Comparison of ENCODE assay signal across 16 cellular contexts in the genomic region with DNA sequence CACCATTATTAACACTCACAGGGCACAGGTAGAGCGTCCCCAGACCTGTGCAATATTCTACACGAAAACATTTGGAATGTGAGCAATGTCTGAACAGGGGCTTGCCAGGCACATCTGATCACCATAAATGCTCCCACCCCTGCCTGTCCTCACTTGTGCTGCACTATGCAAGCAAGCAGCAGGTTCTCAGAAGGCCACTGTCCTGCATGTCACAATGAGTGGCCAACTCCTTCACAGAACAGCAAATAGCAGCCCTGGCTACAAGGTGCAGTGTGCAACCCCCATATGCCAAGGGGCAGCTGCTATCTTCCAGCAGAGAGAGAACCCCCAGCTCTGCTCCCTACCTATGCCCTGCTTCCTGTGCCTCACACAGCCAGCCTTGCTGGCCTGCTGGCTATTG. TPM values are rescaled to one million over a fixed set of nuclear protein-coding genes. Genes with fewer than 3 reads are reported as not detected.
A peak's percentile ranks its signal among the peaks of the same experiment; 100 is the strongest.
DNase-seq lines count a peak whose midpoint lies in the region; ATAC-seq and TF ChIP-seq lines count a peak whose summit lies in the region.
"Had no signal": no experiment of that assay in that cellular context is flagged by ENCODE, and none has a peak within 500 bp of the region (broad histone marks: within the 10 kb centered on the region; RNA-seq: fewer than 3 reads in every experiment).

No MANE protein-coding gene starts in this region.

- H3K27me3 Mint-ChIP-seq in naive thymus-derived CD4-positive, alpha-beta T cell: no peaks in the 10 kb centered on the region
- H3K27me3 Mint-ChIP-seq: B cell, IgD-negative memory B cell had no signal

- H3K27me3 ChIP-seq in left ventricle myocardium inferior (ENCODE audit: low read depth): no peaks in the 10 kb centered on the region
- no peaks in the 10 kb centered on the region for H3K27me3 ChIP-seq in naive thymus-derived CD4-positive, alpha-beta T cell (ENCODE audit: control insufficient read depth in 2 of 2, insufficient read depth in 2 of 2, low read length in 2 of 2)

- H3K36me3 Mint-ChIP-seq in naive thymus-derived CD4-positive, alpha-beta T cell: peaks cover 14 to 34% (median 16%) of the 10 kb centered on the region in 5 donors

- peaks cover 36% of the 10 kb centered on the region for H3K4me1 ChIP-seq in left ventricle myocardium inferior
- no peaks in the 10 kb centered on the region for H3K4me1 ChIP-seq in naive thymus-derived CD4-positive, alpha-beta T cell (ENCODE audit: control insufficient read depth in 2 of 2, insufficient read depth in 2 of 2, low read length in 2 of 2)

- CTCF ChIA-PET in naive thymus-derived CD4-positive, alpha-beta T cell (lab: Charles Lee): interaction anchor here (0.6 to 8.9 kb wide), 8 partner anchors 10 to 302 kb away, joined by 3 to 108 read pairs (median 4); a partner anchor contains a TSS

- peak overlapping the region in 2 of 9 donors; percentile 59 to 76 for H3K27ac Mint-ChIP-seq in naive thymus-derived CD4-positive, alpha-beta T cell
- H3K27ac Mint-ChIP-seq: B cell had no signal

- H3K9me3 ChIP-seq in left ventricle myocardium inferior (replicated peaks): no peaks in the 10 kb centered on the region
- no peaks in the 10 kb centered on the region for H3K9me3 ChIP-seq in naive thymus-derived CD4-positive, alpha-beta T cell (ENCODE audit: control insufficient read depth in 2 of 3, low read length in 3 of 3)

- TF ChIP-seq CTCF in left ventricle myocardium inferior (IDR thresholded peaks at IDR 0.05; ENCODE audit: borderline replicate concordance) (no peak), VCaP (conservative IDR thresholded peaks at IDR 0.05) (no peak)

- no peaks in the 10 kb centered on the region for H3K9me3 Mint-ChIP-seq in naive thymus-derived CD4-positive, alpha-beta T cell
- H3K9me3 Mint-ChIP-seq: CD8-positive, alpha-beta T cell; IgD-negative memory B cell had no signal

- peak overlapping the region; percentile 61 for H3K27ac ChIP-seq in left ventricle myocardium inferior (replicated peaks)
- H3K27ac ChIP-seq in VCaP: peak overlapping the region; percentile 99
- no peak overlapping the region for H3K27ac ChIP-seq in naive thymus-derived CD4-positive, alpha-beta T cell (ENCODE audit: low read depth, low read length)
- H3K27ac ChIP-seq: C4-2B, GM23248 had no signal

- no peak for DNase-seq in left ventricle myocardium inferior
- DNase-seq in Right ventricle myocardium superior: no peak
- no peak for DNase-seq in naive thymus-derived CD4-positive, alpha-beta T cell
- no peak for DNase-seq in occipital lobe (lab: John Stamatoyannopoulos, UW)
- DNase-seq in HPDE6-E6E7 (ENCODE audit: extremely low spot score): no peak
- DNase-seq in dermis blood vessel endothelial cell: no peak
- DNase-seq: CD8-positive, alpha-beta T cell; COR-L47; GF-D8; GM23248 had no signal

- peak overlapping the region in 1 of 10 donors; percentile 45 for H3K4me3 Mint-ChIP-seq in naive thymus-derived CD4-positive, alpha-beta T cell
- H3K4me3 Mint-ChIP-seq: B cell; CD8-positive, alpha-beta T cell; IgD-negative memory B cell had no signal

- H3K4me3 ChIP-seq in left ventricle myocardium inferior: no peak overlapping the region
- no peak overlapping the region for H3K4me3 ChIP-seq in naive thymus-derived CD4-positive, alpha-beta T cell (ENCODE audit: low read length)
- H3K4me3 ChIP-seq: GM23248 had no signal

- no peak for ATAC-seq in Right ventricle myocardium superior (ENCODE audit: poor library complexity)
- ATAC-seq in naive thymus-derived CD4-positive, alpha-beta T cell: peak; percentile 14
- ATAC-seq: CD8-positive, alpha-beta T cell; HCT116 had no signal

- intact Hi-C loops in left ventricle myocardium inferior (cut with micrococcal nuclease): no loop called here
- intact Hi-C loops in Right ventricle myocardium superior (cut with DNase I): loop anchor here (10.0 kb wide), 1 partner anchor 314 kb away; no protein-coding TSS in a partner anchor
- intact Hi-C loops in naive thymus-derived CD4-positive, alpha-beta T cell (cut with micrococcal nuclease): no loop called here

- peaks cover 2 to 22% (median 13%) of the 10 kb centered on the region in 7 donors for H3K4me1 Mint-ChIP-seq in naive thymus-derived CD4-positive, alpha-beta T cell
- H3K4me1 Mint-ChIP-seq: B cell, IgD-negative memory B cell had no signal

- H3K36me3 ChIP-seq in left ventricle myocardium inferior: peaks cover 35% of the 10 kb centered on the region
- peaks cover 6 to 16% (median 10%) of the 10 kb centered on the region in 3 experiments for H3K36me3 ChIP-seq in naive thymus-derived CD4-positive, alpha-beta T cell (ENCODE audit: control insufficient read depth in 2 of 3, insufficient read depth in 3 of 3, low read length in 3 of 3)

- POLR2A ChIA-PET in naive thymus-derived CD4-positive, alpha-beta T cell (lab: Charles Lee): interaction anchor here (7.1 kb wide), 1 partner anchor 47 kb away, joined by 59 read pairs; a partner anchor contains a TSS

RNA-seq across cellular contexts. Expression of a gene that starts 32.6 kb away (rescaled TPM):
- 23.0 TPM for total RNA-seq in left ventricle myocardium inferior
- total RNA-seq in Right ventricle myocardium superior: 21.6 TPM
- 10 to 100 TPM; 39.7 to 54.8 (median 51.3) TPM for total RNA-seq in naive thymus-derived CD4-positive, alpha-beta T cell
- 10 to 100 TPM; 38.0 to 50.4 TPM for polyA plus RNA-seq in naive thymus-derived CD4-positive, alpha-beta T cell
- 78.5 TPM for total RNA-seq in occipital lobe
- 104 and 114 TPM in 2 replicates for total RNA-seq in dermis blood vessel endothelial cell

RNA-seq across cellular contexts. Expression of a gene that starts 41.5 kb away (rescaled TPM):
- 12.2 TPM for total RNA-seq in left ventricle myocardium inferior
- 9.1 TPM for total RNA-seq in Right ventricle myocardium superior
- 10 to 100 TPM; 31.3 to 60.9 (median 38.9) TPM for total RNA-seq in naive thymus-derived CD4-positive, alpha-beta T cell
- polyA plus RNA-seq in naive thymus-derived CD4-positive, alpha-beta T cell: 100 to 1,000 TPM in 1 of 2 donors, 10 to 100 TPM in 1; 75.6 to 117 TPM
- total RNA-seq in occipital lobe: 26.4 TPM
- total RNA-seq in dermis blood vessel endothelial cell: 23.4 and 46.5 TPM in 2 replicates

RNA-seq across cellular contexts. Expression of a gene that starts 46.7 kb away (rescaled TPM):
- total RNA-seq in left ventricle myocardium inferior (1.7 TPM), Right ventricle myocardium superior (3.4 TPM), occipital lobe (0.16 TPM), dermis blood vessel endothelial cell (0.23 and 0.85 TPM in 2 replicates)
- 100 to 1,000 TPM in 2 of 5 experiments, 10 to 100 TPM in 2, 1 to 10 TPM in 1; 8.0 to 133 (median 70.5) TPM for total RNA-seq in naive thymus-derived CD4-positive, alpha-beta T cell
- 10 to 100 TPM; 30.5 to 44.8 TPM for polyA plus RNA-seq in naive thymus-derived CD4-positive, alpha-beta T cell
- total RNA-seq: GM23248, HT1080 had no signal
- polyA plus RNA-seq: GM23248 had no signal

RNA-seq across cellular contexts. Expression of a gene that starts 51.4 kb away (rescaled TPM):
- total RNA-seq in left ventricle myocardium inferior: 20.0 TPM
- total RNA-seq in Right ventricle myocardium superior: 21.6 TPM
- total RNA-seq in naive thymus-derived CD4-positive, alpha-beta T cell: 100 to 1,000 TPM; 110 to 275 (median 238) TPM
- 10 to 100 TPM; 10.9 to 12.0 TPM for polyA plus RNA-seq in naive thymus-derived CD4-positive, alpha-beta T cell
- total RNA-seq in occipital lobe: 246 TPM
- total RNA-seq in dermis blood vessel endothelial cell: 61.7 and 133 TPM in 2 replicates
